8 cellular contexts compared by ENCODE assay signal in genomic region chr9:109244179-109245132, GRCh38.
DNase-seq lines count a peak whose midpoint lies in the region; ATAC-seq and TF ChIP-seq lines count a peak whose summit lies in the region.

No MANE protein-coding gene starts in this region.

- ATAC-seq in GM19023 (IDR thresholded peaks at IDR 0.05; ENCODE audit: unreplicated experiment) (peak; percentile 88), HG03432 (IDR thresholded peaks at IDR 0.05; ENCODE audit: unreplicated experiment) (peak; percentile 90), mucosa of descending colon (peak; percentile 90)
- peak; percentile 84 for ATAC-seq in activated CD8-positive, alpha-beta T cell treated with anti-CD3 and anti-CD28 coated beads, Interleukin-2, amount 10 ng/mL, durations not matched to agents 7 days and 5 days

- no peaks in the 10 kb centered on the region for H3K9me3 ChIP-seq in mucosa of descending colon

- POLR2A ChIA-PET in activated CD8-positive, alpha-beta T cell treated with anti-CD3 and anti-CD28 coated beads, Interleukin-2, amount 10 ng/mL, durations not matched to agents 7 days and 5 days (lab: Charles Lee), result no interaction called here

- no peaks in the 10 kb centered on the region for H3K36me3 Mint-ChIP-seq in activated CD8-positive, alpha-beta T cell treated with anti-CD3 and anti-CD28 coated beads, Interleukin-2, amount 10 ng/mL, durations not matched to agents 7 days and 5 days (ENCODE audit: low read depth)
- no peaks in the 10 kb centered on the region for H3K36me3 Mint-ChIP-seq in endothelial cell (ENCODE audit: low read depth, unreplicated experiment)

- DNase-seq in AG20443 (ENCODE audit: low spot score), result peak; percentile 76
- peak; percentile 89 for DNase-seq in NCI-H82 (lab: John Stamatoyannopoulos, UW)
- peak; percentile 79 for DNase-seq in activated CD8-positive, alpha-beta T cell treated with anti-CD3 and anti-CD28 coated beads, Interleukin-2, amount 10 ng/mL, durations not matched to agents 7 days and 5 days
- DNase-seq in endothelial cell (ENCODE audit: low spot score), result peak; percentile 76
- DNase-seq in mucosa of descending colon, result peak; percentile 57 to 89 (median 81)
- DNase-seq in stimulated activated CD8-positive, alpha-beta memory T cell treated with anti-CD3 and anti-CD28 coated beads, Interleukin-7, amount 100 ng/mL, for 1 hour (ENCODE audit: low read depth in 2 of 2), result peak; percentile 23 to 37

- no peaks in the 10 kb centered on the region for H3K4me1 Mint-ChIP-seq in activated CD8-positive, alpha-beta T cell treated with anti-CD3 and anti-CD28 coated beads, Interleukin-2, amount 10 ng/mL, durations not matched to agents 7 days and 5 days (ENCODE audit: low read depth)
- peaks cover 11% of the 10 kb centered on the region for H3K4me1 Mint-ChIP-seq in endothelial cell (ENCODE audit: unreplicated experiment)

- CTCF ChIA-PET in activated CD8-positive, alpha-beta T cell treated with anti-CD3 and anti-CD28 coated beads, Interleukin-2, amount 10 ng/mL, durations not matched to agents 7 days and 5 days (lab: Charles Lee), result interaction anchor here (1.0 to 1.6 kb wide), 5 partner anchors 8 to 77 kb away, joined by 3 to 5 read pairs (median 4); no protein-coding TSS in a partner anchor

- no peaks in the 10 kb centered on the region for H3K36me3 ChIP-seq in mucosa of descending colon (ENCODE audit: low read depth)

- peak; percentile 90 for TF ChIP-seq CTCF in endothelial cell (IDR thresholded peaks at IDR 0.05; ENCODE audit: unreplicated experiment)
- peak; percentile 83 for TF ChIP-seq CTCF in mucosa of descending colon (IDR thresholded peaks at IDR 0.05)

- H3K27ac Mint-ChIP-seq in activated CD8-positive, alpha-beta T cell treated with anti-CD3 and anti-CD28 coated beads, Interleukin-2, amount 10 ng/mL, durations not matched to agents 7 days and 5 days, result no peak overlapping the region
- no peak overlapping the region for H3K27ac Mint-ChIP-seq in endothelial cell (ENCODE audit: unreplicated experiment)

- H3K4me3 ChIP-seq in mucosa of descending colon, result no peak overlapping the region

- H3K9me3 Mint-ChIP-seq in activated CD8-positive, alpha-beta T cell treated with anti-CD3 and anti-CD28 coated beads, Interleukin-2, amount 10 ng/mL, durations not matched to agents 7 days and 5 days (ENCODE audit: insufficient read depth), result no peaks in the 10 kb centered on the region
- H3K9me3 Mint-ChIP-seq in endothelial cell (ENCODE audit: unreplicated experiment), result no peaks in the 10 kb centered on the region

- no peak overlapping the region for H3K4me3 Mint-ChIP-seq in activated CD8-positive, alpha-beta T cell treated with anti-CD3 and anti-CD28 coated beads, Interleukin-2, amount 10 ng/mL, durations not matched to agents 7 days and 5 days
- H3K4me3 Mint-ChIP-seq in endothelial cell (ENCODE audit: unreplicated experiment), result no peak overlapping the region

- no peaks in the 10 kb centered on the region for H3K4me1 ChIP-seq in mucosa of descending colon (ENCODE audit: low read depth)

- H3K27me3 Mint-ChIP-seq in activated CD8-positive, alpha-beta T cell treated with anti-CD3 and anti-CD28 coated beads, Interleukin-2, amount 10 ng/mL, durations not matched to agents 7 days and 5 days (ENCODE audit: low read depth), result peaks cover 34% of the 10 kb centered on the region
- peaks cover 4% of the 10 kb centered on the region for H3K27me3 Mint-ChIP-seq in endothelial cell (ENCODE audit: unreplicated experiment)

- intact Hi-C loops in mucosa of descending colon (cut with DNase I, micrococcal nuclease), result no loop called here

Comparison
In these comparisons a context has a peak if more than half of its experiments do, and no peak if none do; other contexts are left out.
1. DNase-seq: peak in every context shown above with its lines; median percentile 89 in NCI-H82; 81 in mucosa of descending colon; 79 in activated CD8-positive, alpha-beta T cell treated with anti-CD3 and anti-CD28 coated beads, Interleukin-2, amount 10 ng/mL, durations not matched to agents 7 days and 5 days; 76 in AG20443; 76 in endothelial cell; 30 in stimulated activated CD8-positive, alpha-beta memory T cell treated with anti-CD3 and anti-CD28 coated beads, Interleukin-7, amount 100 ng/mL, for 1 hour.